In the genomic region with DNA sequence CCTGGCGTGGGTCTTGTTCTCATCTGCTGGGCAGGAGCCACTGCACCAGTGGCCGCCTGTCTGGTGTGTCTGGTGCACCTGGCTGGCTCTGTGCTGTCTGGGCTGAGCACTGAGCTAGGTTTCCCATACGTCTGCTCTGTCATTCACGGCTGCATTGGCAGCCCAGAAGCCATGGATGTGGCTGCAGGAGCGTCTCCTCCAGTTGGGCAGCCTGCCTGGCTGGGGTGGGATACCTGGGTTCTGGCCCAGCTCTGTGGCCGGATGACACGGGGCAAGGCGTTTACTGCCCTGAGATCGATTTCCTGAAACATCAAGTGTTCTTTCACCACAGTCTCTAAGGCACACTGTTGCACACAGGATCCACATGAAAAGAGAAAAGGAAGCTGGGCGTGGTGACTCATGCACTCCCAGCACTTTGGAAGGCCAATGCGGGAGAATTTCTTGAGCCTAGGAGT, we compare ENCODE assay signal across 13 cellular contexts. TPM values are rescaled to one million over a fixed set of nuclear protein-coding genes. Genes with fewer than 3 reads are reported as not detected.
DNase-seq lines count a peak whose midpoint lies in the region; ATAC-seq, FAIRE-seq and TF ChIP-seq lines count a peak whose summit lies in the region.
"Had no signal": no experiment of that assay in that cellular context is flagged by ENCODE, and none has a peak within 500 bp of the region (broad histone marks: within the 10 kb centered on the region; RNA-seq: fewer than 3 reads in every experiment).

No MANE protein-coding gene starts in this region.

- H3K27me3 ChIP-seq in BLaER1 treated with 17β-estradiol and CSF1 and Interleukin-3, amounts not matched to agents 10 nM and 100 nM: no peaks in the 10 kb centered on the region
- no peaks in the 10 kb centered on the region for H3K27me3 ChIP-seq in esophagus squamous epithelium
- H3K27me3 ChIP-seq: BE2C, right lobe of liver had no signal

- intact Hi-C loops in esophagus squamous epithelium (cut with DNase I): no loop called here

- peak overlapping the region; percentile 63 to 88 (median 85) for H3K4me2 ChIP-seq in BLaER1 treated with 17β-estradiol and CSF1 and Interleukin-3, amounts not matched to agents 10 nM and 100 nM

- H3K4me3 ChIP-seq in BLaER1 treated with 17β-estradiol and CSF1 and Interleukin-3, amounts not matched to agents 10 nM and 100 nM: 0 out of 20 replicates have a peak overlapping the region, but pooled peaks of 1 of the 10 experiments have one; percentile 13
- no peak overlapping the region for H3K4me3 ChIP-seq in esophagus squamous epithelium
- H3K4me3 ChIP-seq: right lobe of liver had no signal

- no peak for ATAC-seq in HG03432 (IDR thresholded peaks at IDR 0.05; ENCODE audit: unreplicated experiment)

- FAIRE-seq in urothelium cell line (lab: Jason Lieb, UNC): no peak

- TF ChIP-seq POLR2A in esophagus squamous epithelium (IDR thresholded peaks at IDR 0.05): no peak

- TF ChIP-seq CTCF in esophagus squamous epithelium (IDR thresholded peaks at IDR 0.05): no peak

- H3K9ac ChIP-seq in BLaER1 treated with 17β-estradiol and CSF1 and Interleukin-3, amounts not matched to agents 10 nM and 100 nM: peak overlapping the region in 6 of 11 experiments; percentile 3 to 52 (median 17); a peak in 9 of 22 replicates

- peaks cover 0 to 10% (median 0%) of the 10 kb centered on the region in 11 experiments; a peak in 5 of 22 replicates for H4K20me1 ChIP-seq in BLaER1 treated with 17β-estradiol and CSF1 and Interleukin-3, amounts not matched to agents 10 nM and 100 nM

- 44 to 49% methylated on average over 5 of the region's 11 CpGs for WGBS in esophagus squamous epithelium, 2 donors

- peak overlapping the region in 7 of 11 experiments; percentile 29 to 60 (median 52); a peak in 10 of 22 replicates for H3K27ac ChIP-seq in BLaER1 treated with 17β-estradiol and CSF1 and Interleukin-3, amounts not matched to agents 10 nM and 100 nM
- peak overlapping the region in 2 of 4 donors; percentile 14 to 18 for H3K27ac ChIP-seq in esophagus squamous epithelium

- peaks cover 0 to 4% (median 0%) of the 10 kb centered on the region in 11 experiments; a peak in 1 of 22 replicates for H3K36me3 ChIP-seq in BLaER1 treated with 17β-estradiol and CSF1 and Interleukin-3, amounts not matched to agents 10 nM and 100 nM
- H3K36me3 ChIP-seq in esophagus squamous epithelium: peaks cover 0 to 28% (median 6%) of the 10 kb centered on the region in 3 donors

- DNase-seq in Kasumi-1 (lab: John Stamatoyannopoulos, UW) (peak; percentile 81 to 84), astrocyte of the hippocampus (ENCODE audit: low read depth, low spot score) (peak; percentile 78), glomerular visceral epithelial cell (ENCODE audit: extremely low spot score) (peak; percentile 20), urothelium cell line (ENCODE audit: low spot score) (no peak), esophagus squamous epithelium (lab: John Stamatoyannopoulos, UW) (no peak)
- DNase-seq in activated CD4-positive, alpha-beta T cell treated with anti-CD3 and anti-CD28 coated beads, Interleukin-2, amount 50 U/mL, for 1 hour: no peak
- DNase-seq: BE2C; H7; NCI-H1092 treated with DMSO at 0.1 percent for 48 hours; right lobe of liver; stimulated activated naive CD4-positive, alpha-beta T cell treated with Interleukin-2 at 50 U/mL for 16 hours had no signal

- peaks cover 7 to 11% (median 9%) of the 10 kb centered on the region in 11 experiments; a peak in 21 of 22 replicates for H3K9me3 ChIP-seq in BLaER1 treated with 17β-estradiol and CSF1 and Interleukin-3, amounts not matched to agents 10 nM and 100 nM (replicated peaks in 1 of 11)
- no peaks in the 10 kb centered on the region for H3K9me3 ChIP-seq in esophagus squamous epithelium
- H3K9me3 ChIP-seq: BE2C, right lobe of liver had no signal

- H3K4me1 ChIP-seq in BLaER1 treated with 17β-estradiol and CSF1 and Interleukin-3, amounts not matched to agents 10 nM and 100 nM: peaks cover 42 to 56% (median 49%) of the 10 kb centered on the region in 10 experiments
- peaks cover 8 to 54% (median 26%) of the 10 kb centered on the region in 3 donors for H3K4me1 ChIP-seq in esophagus squamous epithelium
- H3K4me1 ChIP-seq: BE2C had no signal

RNA-seq across cellular contexts. Expression of gene SLC25A51, which starts 25.5 kb away (rescaled TPM):
- 10 to 100 TPM; 18.2 to 30.3 (median 20.3) TPM for total RNA-seq in esophagus squamous epithelium

Comparison
In these comparisons a context has a peak if more than half of its experiments do, and no peak if none do; other contexts are left out.
1. DNase-seq: peak in Kasumi-1 (2 of 2), astrocyte of the hippocampus (single experiment) and glomerular visceral epithelial cell (single experiment); none in urothelium cell line (single experiment), activated CD4-positive, alpha-beta T cell treated with anti-CD3 and anti-CD28 coated beads, Interleukin-2, amount 50 U/mL, for 1 hour (single experiment) and esophagus squamous epithelium (single experiment).